ENCODE assay signal across 9 cellular contexts in the genomic region with DNA sequence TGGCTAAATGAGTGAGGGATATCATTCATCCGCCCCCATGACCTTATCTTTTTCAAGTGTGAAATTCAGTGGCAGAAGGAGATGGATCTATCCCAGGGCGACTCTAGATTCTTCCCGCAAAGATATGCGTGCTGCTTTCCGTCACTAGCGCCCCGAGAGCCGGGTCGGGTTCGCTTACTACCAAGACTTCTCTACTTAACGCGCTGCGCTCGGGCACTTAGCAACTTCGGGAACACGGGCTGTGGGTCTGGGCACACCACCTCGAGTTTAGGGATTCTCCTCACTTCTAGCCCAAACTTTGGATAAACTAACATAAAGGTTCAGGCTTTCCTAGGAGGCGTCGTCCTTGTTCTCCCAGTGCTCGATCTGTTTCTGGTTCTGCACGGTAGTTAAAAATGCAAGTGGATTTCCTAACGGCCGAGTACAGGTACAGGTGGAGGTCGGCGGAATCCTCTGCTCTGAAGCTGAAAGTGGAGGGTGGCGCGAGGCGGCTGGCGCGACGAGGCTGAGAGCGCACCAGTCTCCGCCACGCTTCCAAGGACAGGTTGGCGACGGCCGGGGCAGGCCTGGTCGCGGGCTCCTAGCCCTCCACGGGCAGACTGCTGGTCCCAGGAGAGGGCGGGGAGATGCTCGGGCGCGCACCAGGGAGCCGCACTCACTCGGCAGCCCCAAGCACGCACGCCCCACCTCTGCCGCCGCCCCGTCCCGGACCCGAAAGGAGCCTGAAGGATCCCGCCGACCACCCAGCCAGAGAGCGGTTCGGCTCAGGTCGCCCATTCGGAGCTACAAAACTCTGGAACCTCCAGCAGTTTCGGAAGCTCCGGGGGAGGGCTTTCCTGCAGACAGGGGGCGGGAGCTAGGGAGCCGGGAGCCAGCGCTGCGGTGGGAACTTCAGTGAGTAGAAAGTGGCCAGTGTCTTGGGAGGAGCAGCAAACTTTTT.
A peak's percentile ranks its signal among the peaks of the same experiment; 100 is the strongest.
DNase-seq lines count a peak whose midpoint lies in the region; ATAC-seq and TF ChIP-seq lines count a peak whose summit lies in the region.
"Had no signal": no experiment of that assay in that cellular context is flagged by ENCODE, and none has a peak within 500 bp of the region (broad histone marks: within the 10 kb centered on the region; RNA-seq: fewer than 3 reads in every experiment).

No MANE protein-coding gene starts in this region.

- intact Hi-C loops in Calu3 (cut with micrococcal nuclease; ENCODE audit: unreplicated experiment), result no loop called here

- CTCF ChIA-PET in Calu3 (lab: Charles Lee), result no interaction called here

- H3K9me3 ChIP-seq in SJSA1 (replicated peaks), result no peaks in the 10 kb centered on the region
- no peaks in the 10 kb centered on the region for H3K9me3 ChIP-seq in parathyroid adenoma (ENCODE audit: control insufficient read depth, low read length)

- peaks cover 8% of the 10 kb centered on the region for H3K4me1 Mint-ChIP-seq in Calu3 (ENCODE audit: low read depth, unreplicated experiment)

- H3K4me1 ChIP-seq in SJSA1 (replicated peaks) (peaks cover 19% of the 10 kb centered on the region), foreskin keratinocyte (peaks cover 13% of the 10 kb centered on the region), parathyroid adenoma (no peaks in the 10 kb centered on the region)

- peak overlapping the region; percentile 95 for H3K4me3 ChIP-seq in SJSA1
- H3K4me3 ChIP-seq in parathyroid adenoma (ENCODE audit: low read depth, low read length), result peak overlapping the region; percentile 57

- H3K27me3 Mint-ChIP-seq in Calu3 (ENCODE audit: unreplicated experiment), result no peaks in the 10 kb centered on the region

- no TSS peak for BruUV-seq in Calu3 (replicated peaks; lab: Mats Ljungman, UMichigan)

- ATAC-seq in foreskin keratinocyte (peak; percentile 45), HG03108 (IDR thresholded peaks at IDR 0.05; ENCODE audit: unreplicated experiment) (no peak), HG03469 (IDR thresholded peaks at IDR 0.05; ENCODE audit: unreplicated experiment) (no peak)
- ATAC-seq: effector memory CD8-positive, alpha-beta T cell had no signal

- no peak overlapping the region for H3K27ac Mint-ChIP-seq in Calu3 (ENCODE audit: unreplicated experiment)
- H3K27ac Mint-ChIP-seq: effector memory CD8-positive, alpha-beta T cell had no signal

- H3K4me2 ChIP-seq in parathyroid adenoma (ENCODE audit: low read length), result peak overlapping the region; percentile 71

- H3K79me2 ChIP-seq in parathyroid adenoma, result no peaks in the 10 kb centered on the region

- H3K27ac ChIP-seq in SJSA1 (peak overlapping the region; percentile 97; the same call in 1 of the 2 replicates), foreskin keratinocyte (peak overlapping the region; percentile 99), parathyroid adenoma (no peak overlapping the region)

- peak overlapping the region; percentile 92 for H3K4me3 Mint-ChIP-seq in Calu3 (ENCODE audit: low read depth, unreplicated experiment)

- H3K36me3 ChIP-seq in SJSA1 (peaks cover 26% of the 10 kb centered on the region), parathyroid adenoma (ENCODE audit: control insufficient read depth, insufficient read depth, low read length) (no peaks in the 10 kb centered on the region)

- H3K9ac ChIP-seq in parathyroid adenoma, result no peak overlapping the region

- TF ChIP-seq CTCF in Calu3 (IDR thresholded peaks at IDR 0.05; ENCODE audit: unreplicated experiment) (no peak), foreskin keratinocyte (conservative IDR thresholded peaks at IDR 0.05) (peak; percentile 25), parathyroid adenoma (IDR thresholded peaks at IDR 0.05) (no peak)

- H3K36me3 Mint-ChIP-seq in Calu3 (ENCODE audit: insufficient read depth, unreplicated experiment), result peaks cover 18% of the 10 kb centered on the region

- H2AFZ ChIP-seq in parathyroid adenoma, result peak overlapping the region; percentile 46

- no peaks in the 10 kb centered on the region for H3K27me3 ChIP-seq in SJSA1 (replicated peaks)
- no peaks in the 10 kb centered on the region for H3K27me3 ChIP-seq in foreskin keratinocyte
- no peaks in the 10 kb centered on the region for H3K27me3 ChIP-seq in parathyroid adenoma (ENCODE audit: control insufficient read depth, insufficient read depth, low read length)

- DNase-seq in Calu3 (no peak), SJSA1 (ENCODE audit: low read depth in 1 of 2, low spot score in 2 of 2) (peak; percentile 65 to 71), foreskin keratinocyte (peak; percentile 36 to 43), NCI-H446 (lab: John Stamatoyannopoulos, UW) (no peak), epidermal melanocyte (ENCODE audit: insufficient read length, low spot score) (no peak)
- DNase-seq: effector memory CD8-positive, alpha-beta T cell had no signal

- H3K9me3 Mint-ChIP-seq in Calu3 (ENCODE audit: low read depth, unreplicated experiment), result no peaks in the 10 kb centered on the region

Comparison
In these comparisons a context has a peak if more than half of its experiments do, and no peak if none do; other contexts are left out.
1. DNase-seq: peak in SJSA1 (2 of 2) and foreskin keratinocyte (2 of 2); none in Calu3 (single experiment), NCI-H446 (0 of 2) and epidermal melanocyte (single experiment).